ENCODE assay signal across 8 cellular contexts in genomic region chr2:25310965-25311865, GRCh38. TPM values are rescaled to one million over a fixed set of nuclear protein-coding genes. Genes with fewer than 3 reads are reported as not detected.
DNase-seq lines count a peak whose midpoint lies in the region; ATAC-seq and TF ChIP-seq lines count a peak whose summit lies in the region.

No MANE protein-coding gene starts in this region.

- CTCF ChIA-PET in WTC11 (lab: Charles Lee) = interaction anchor here (0.6 to 6.6 kb wide), 7 partner anchors 16 to 51 kb away, joined by 3 to 64 read pairs (median 40); no protein-coding TSS in a partner anchor

- H3K4me2 ChIP-seq in BLaER1 treated with 17β-estradiol and CSF1 and Interleukin-3, amounts not matched to agents 10 nM and 100 nM = peak overlapping the region in 9 of 11 experiments; percentile 21 to 98 (median 90); a peak in 17 of 22 replicates
- no peak overlapping the region for H3K4me2 ChIP-seq in MM.1S (ENCODE audit: low read depth, low read length)

- no peaks in the 10 kb centered on the region for H3K27me3 Mint-ChIP-seq in WTC11 (ENCODE audit: low read depth)

- H3K4me1 Mint-ChIP-seq in WTC11 = peaks cover 55% of the 10 kb centered on the region

- no peaks in the 10 kb centered on the region for H3K9me3 ChIP-seq in BLaER1 treated with 17β-estradiol and CSF1 and Interleukin-3, amounts not matched to agents 10 nM and 100 nM (replicated peaks in 1 of 11)
- no peaks in the 10 kb centered on the region for H3K9me3 ChIP-seq in MM.1S (replicated peaks; ENCODE audit: insufficient read depth, low read length)

- no peaks in the 10 kb centered on the region for H3F3A ChIP-seq in MM.1S (ENCODE audit: insufficient read depth, low read length)

- POLR2A ChIA-PET in WTC11 (lab: Charles Lee) = interaction anchor here (0.6 kb wide), 1 partner anchor 347 kb away, joined by 3 read pairs; no protein-coding TSS in a partner anchor

- H3K27me3 ChIP-seq in BLaER1 treated with 17β-estradiol and CSF1 and Interleukin-3, amounts not matched to agents 10 nM and 100 nM = no peaks in the 10 kb centered on the region
- no peaks in the 10 kb centered on the region for H3K27me3 ChIP-seq in layer of hippocampus (ENCODE audit: control insufficient read depth, insufficient read depth, low read length)
- H3K27me3 ChIP-seq in MM.1S (replicated peaks; ENCODE audit: insufficient read depth, low read length) = no peaks in the 10 kb centered on the region

- H4K20me1 ChIP-seq in BLaER1 treated with 17β-estradiol and CSF1 and Interleukin-3, amounts not matched to agents 10 nM and 100 nM = peaks cover 13 to 34% (median 29%) of the 10 kb centered on the region in 11 experiments; a peak in 21 of 22 replicates
- no peaks in the 10 kb centered on the region for H4K20me1 ChIP-seq in MM.1S (ENCODE audit: insufficient read depth, low read length)

- H3K36me3 ChIP-seq in BLaER1 treated with 17β-estradiol and CSF1 and Interleukin-3, amounts not matched to agents 10 nM and 100 nM = peaks cover 9 to 50% (median 38%) of the 10 kb centered on the region in 11 experiments; a peak in 21 of 22 replicates
- H3K36me3 ChIP-seq in MM.1S (replicated peaks; ENCODE audit: insufficient read depth, low read length) = no peaks in the 10 kb centered on the region

- peak; percentile 15 for ATAC-seq in WTC11
- ATAC-seq in HG03139 (IDR thresholded peaks at IDR 0.05; ENCODE audit: unreplicated experiment) = no peak

- H3K79me2 ChIP-seq in MM.1S (ENCODE audit: low read length) = no peaks in the 10 kb centered on the region

- no peak for TF ChIP-seq CTCF in WTC11 (IDR thresholded peaks at IDR 0.05)
- TF ChIP-seq CTCF in MM.1S (IDR thresholded peaks at IDR 0.05; ENCODE audit: low read length) = no peak

- H3K4me1 ChIP-seq in BLaER1 treated with 17β-estradiol and CSF1 and Interleukin-3, amounts not matched to agents 10 nM and 100 nM = peaks cover 90 to 100% (median 98%) of the 10 kb centered on the region in 10 experiments
- H3K4me1 ChIP-seq in MM.1S (ENCODE audit: low read length) = no peaks in the 10 kb centered on the region

- no peaks in the 10 kb centered on the region for H3K36me3 Mint-ChIP-seq in WTC11

- peak overlapping the region; percentile 97 for H3K27ac Mint-ChIP-seq in WTC11

- DNase-seq in NCI-H1417 treated with DMSO at 0.1 percent for 48 hours (lab: John Stamatoyannopoulos, UW) (peak; percentile 67), WTC11 (ENCODE audit: low spot score) (peak; percentile 38), MM.1S (no peak), DMS114 treated with DMSO at 0.1 percent for 48 hours (lab: John Stamatoyannopoulos, UW; ENCODE audit: unreplicated experiment) (no peak)
- DNase-seq in activated CD4-positive, alpha-beta T cell treated with anti-CD3 and anti-CD28 coated beads for 4 hours = no peak

- no peaks in the 10 kb centered on the region for H3K9me3 Mint-ChIP-seq in WTC11

- H3K4me3 Mint-ChIP-seq in WTC11 = peak overlapping the region; percentile 51; the same call in 1 of the 2 replicates

- H3K27ac ChIP-seq in BLaER1 treated with 17β-estradiol and CSF1 and Interleukin-3, amounts not matched to agents 10 nM and 100 nM = peak overlapping the region in 2 of 11 experiments; percentile 2 to 96; a peak in 4 of 22 replicates
- H3K27ac ChIP-seq in layer of hippocampus (ENCODE audit: low read depth, low read length) = peak overlapping the region; percentile 23
- no peak overlapping the region for H3K27ac ChIP-seq in MM.1S (ENCODE audit: low read length)

- no peak overlapping the region for H3K4me3 ChIP-seq in BLaER1 treated with 17β-estradiol and CSF1 and Interleukin-3, amounts not matched to agents 10 nM and 100 nM
- no peak overlapping the region for H3K4me3 ChIP-seq in MM.1S (ENCODE audit: low read length)

- H2AFZ ChIP-seq in MM.1S (ENCODE audit: low read length) = no peak overlapping the region

- H3K9ac ChIP-seq in BLaER1 treated with 17β-estradiol and CSF1 and Interleukin-3, amounts not matched to agents 10 nM and 100 nM = peak overlapping the region in 4 of 11 experiments; percentile 13 to 54 (median 28); a peak in 5 of 22 replicates
- no peak overlapping the region for H3K9ac ChIP-seq in MM.1S (ENCODE audit: low read length)

- H3K9me2 ChIP-seq in MM.1S (replicated peaks; ENCODE audit: insufficient read depth, low read length) = no peaks in the 10 kb centered on the region

TF ChIP-seq in WTC11, 78 proteins besides CTCF, POLR2A, EP300 and RAD21:
- TF ChIP-seq TCF7 (CRISPR knock-in tag; IDR thresholded peaks at IDR 0.05; ENCODE audit: low read depth) (no peak), FOXK1 (CRISPR knock-in tag; IDR thresholded peaks at IDR 0.05) (0 out of 2 replicates have a peak, but pooled peaks have one; percentile 38), KAT7 (CRISPR knock-in tag; IDR thresholded peaks at IDR 0.05; ENCODE audit: borderline replicate concordance) (no peak), CBFB (CRISPR knock-in tag; IDR thresholded peaks at IDR 0.05; ENCODE audit: low read depth) (no peak), ZBTB43 (CRISPR knock-in tag; IDR thresholded peaks at IDR 0.05) (no peak)
- TF ChIP-seq, protein P1, sequence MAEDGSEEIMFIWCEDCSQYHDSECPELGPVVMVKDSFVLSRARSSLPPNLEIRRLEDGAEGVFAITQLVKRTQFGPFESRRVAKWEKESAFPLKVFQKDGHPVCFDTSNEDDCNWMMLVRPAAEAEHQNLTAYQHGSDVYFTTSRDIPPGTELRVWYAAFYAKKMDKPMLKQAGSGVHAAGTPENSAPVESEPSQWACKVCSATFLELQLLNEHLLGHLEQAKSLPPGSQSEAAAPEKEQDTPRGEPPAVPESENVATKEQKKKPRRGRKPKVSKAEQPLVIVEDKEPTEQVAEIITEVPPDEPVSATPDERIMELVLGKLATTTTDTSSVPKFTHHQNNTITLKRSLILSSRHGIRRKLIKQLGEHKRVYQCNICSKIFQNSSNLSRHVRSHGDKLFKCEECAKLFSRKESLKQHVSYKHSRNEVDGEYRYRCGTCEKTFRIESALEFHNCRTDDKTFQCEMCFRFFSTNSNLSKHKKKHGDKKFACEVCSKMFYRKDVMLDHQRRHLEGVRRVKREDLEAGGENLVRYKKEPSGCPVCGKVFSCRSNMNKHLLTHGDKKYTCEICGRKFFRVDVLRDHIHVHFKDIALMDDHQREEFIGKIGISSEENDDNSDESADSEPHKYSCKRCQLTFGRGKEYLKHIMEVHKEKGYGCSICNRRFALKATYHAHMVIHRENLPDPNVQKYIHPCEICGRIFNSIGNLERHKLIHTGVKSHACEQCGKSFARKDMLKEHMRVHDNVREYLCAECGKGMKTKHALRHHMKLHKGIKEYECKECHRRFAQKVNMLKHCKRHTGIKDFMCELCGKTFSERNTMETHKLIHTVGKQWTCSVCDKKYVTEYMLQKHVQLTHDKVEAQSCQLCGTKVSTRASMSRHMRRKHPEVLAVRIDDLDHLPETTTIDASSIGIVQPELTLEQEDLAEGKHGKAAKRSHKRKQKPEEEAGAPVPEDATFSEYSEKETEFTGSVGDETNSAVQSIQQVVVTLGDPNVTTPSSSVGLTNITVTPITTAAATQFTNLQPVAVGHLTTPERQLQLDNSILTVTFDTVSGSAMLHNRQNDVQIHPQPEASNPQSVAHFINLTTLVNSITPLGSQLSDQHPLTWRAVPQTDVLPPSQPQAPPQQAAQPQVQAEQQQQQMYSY (CRISPR knock-in tag; IDR thresholded peaks at IDR 0.05) = peak; percentile 95
- TF ChIP-seq, protein P2, sequence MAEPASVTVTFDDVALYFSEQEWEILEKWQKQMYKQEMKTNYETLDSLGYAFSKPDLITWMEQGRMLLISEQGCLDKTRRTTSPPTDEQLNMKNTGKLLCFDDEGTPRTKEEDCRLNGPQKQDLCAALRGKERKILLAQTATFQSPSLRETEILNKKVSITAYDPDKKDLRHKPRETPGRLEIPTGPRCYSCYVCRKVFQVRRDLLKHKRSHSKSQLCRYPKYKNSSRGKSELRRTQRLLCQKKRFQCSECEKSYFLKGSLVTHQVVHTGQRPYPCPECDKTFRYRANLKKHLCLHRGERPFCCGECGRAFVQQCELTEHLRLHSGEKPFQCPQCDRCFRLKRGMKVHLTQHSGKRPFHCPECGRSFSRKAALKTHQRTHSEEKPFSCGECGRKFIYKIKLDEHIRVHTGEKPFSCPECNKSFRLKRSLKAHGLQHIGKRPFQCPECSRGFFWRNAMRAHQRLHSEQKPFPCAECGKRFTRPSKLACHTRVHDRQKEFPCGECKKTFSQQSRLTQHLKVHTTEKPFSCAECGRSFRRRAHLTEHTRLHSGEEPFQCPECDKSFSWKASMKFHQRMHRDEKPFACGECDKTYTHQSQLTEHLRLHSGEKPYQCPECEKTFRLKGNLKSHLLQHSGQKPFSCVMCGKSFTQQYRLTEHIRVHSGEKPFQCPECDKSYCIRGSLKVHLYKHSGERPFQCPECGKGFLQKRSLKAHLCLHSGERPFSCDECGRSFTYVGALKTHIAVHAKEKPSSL (CRISPR knock-in tag; conservative IDR thresholded peaks at IDR 0.05) = no peak
- TF ChIP-seq, protein P3, sequence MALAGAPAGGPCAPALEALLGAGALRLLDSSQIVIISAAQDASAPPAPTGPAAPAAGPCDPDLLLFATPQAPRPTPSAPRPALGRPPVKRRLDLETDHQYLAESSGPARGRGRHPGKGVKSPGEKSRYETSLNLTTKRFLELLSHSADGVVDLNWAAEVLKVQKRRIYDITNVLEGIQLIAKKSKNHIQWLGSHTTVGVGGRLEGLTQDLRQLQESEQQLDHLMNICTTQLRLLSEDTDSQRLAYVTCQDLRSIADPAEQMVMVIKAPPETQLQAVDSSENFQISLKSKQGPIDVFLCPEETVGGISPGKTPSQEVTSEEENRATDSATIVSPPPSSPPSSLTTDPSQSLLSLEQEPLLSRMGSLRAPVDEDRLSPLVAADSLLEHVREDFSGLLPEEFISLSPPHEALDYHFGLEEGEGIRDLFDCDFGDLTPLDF (CRISPR knock-in tag; IDR thresholded peaks at IDR 0.05) = no peak

RNA-seq across cellular contexts. Expression of gene DNMT3A, which starts 30.5 kb away (rescaled TPM):
- total RNA-seq in WTC11 (2021) = 154 to 162 TPM (median 154 TPM) in 3 replicates

Comparison
In these comparisons a context has a peak if more than half of its experiments do, and no peak if none do; other contexts are left out.
1. DNase-seq: peak in NCI-H1417 treated with DMSO at 0.1 percent for 48 hours (single experiment) and WTC11 (single experiment); none in MM.1S (single experiment), DMS114 treated with DMSO at 0.1 percent for 48 hours (single experiment) and activated CD4-positive, alpha-beta T cell treated with anti-CD3 and anti-CD28 coated beads for 4 hours (0 of 2).